ENCODE assay signal across 9 cellular contexts in genomic region chr22:42075277-42075676, GRCh38. TPM values are rescaled to one million over a fixed set of nuclear protein-coding genes. Genes with fewer than 3 reads are reported as not detected.
DNase-seq lines count a peak whose midpoint lies in the region; ATAC-seq, FAIRE-seq and TF ChIP-seq lines count a peak whose summit lies in the region.
"Had no signal": no experiment of that assay in that cellular context is flagged by ENCODE, and none has a peak within 500 bp of the region (broad histone marks: within the 10 kb centered on the region; RNA-seq: fewer than 3 reads in every experiment).

No MANE protein-coding gene starts in this region.

- H3K27me3 Mint-ChIP-seq in effector memory CD8-positive, alpha-beta T cell: no peaks in the 10 kb centered on the region
- H3K27me3 Mint-ChIP-seq in neural crest cell (ENCODE audit: low read depth): no peaks in the 10 kb centered on the region

- peak overlapping the region; percentile 69 for H3K27ac ChIP-seq in right cardiac atrium (ENCODE audit: low read length)

- no peaks in the 10 kb centered on the region for H3K27me3 ChIP-seq in right cardiac atrium (ENCODE audit: control insufficient read depth, insufficient read depth)

- H3K9me3 ChIP-seq in right cardiac atrium (ENCODE audit: control insufficient read depth, low read length): no peaks in the 10 kb centered on the region

- no peak for TF ChIP-seq POLR2A in erythroblast (IDR thresholded peaks at IDR 0.05; ENCODE audit: low read length)
- TF ChIP-seq POLR2A in GM12892 (IDR thresholded peaks at IDR 0.05; ENCODE audit: low read depth, low read length): no peak

- no peaks in the 10 kb centered on the region for H3K9me3 Mint-ChIP-seq in effector memory CD8-positive, alpha-beta T cell
- no peaks in the 10 kb centered on the region for H3K9me3 Mint-ChIP-seq in neural crest cell

- H3K4me1 ChIP-seq in right cardiac atrium (ENCODE audit: control insufficient read depth, insufficient read depth, low read length): peaks cover 5% of the 10 kb centered on the region

- DNase-seq in right cardiac atrium: no peak
- DNase-seq in cardiac septum (ENCODE audit: low spot score): no peak
- DNase-seq in effector memory CD8-positive, alpha-beta T cell: no peak
- no peak for DNase-seq in neural crest cell (ENCODE audit: low read depth, low spot score)
- no peak for DNase-seq in erythroblast (lab: John Stamatoyannopoulos, UW)
- no peak for DNase-seq in GM12892 (ENCODE audit: insufficient read length)
- DNase-seq in NCI-H2029 (lab: John Stamatoyannopoulos, UW): no peak
- DNase-seq: NCI-H187 had no signal

- H3K4me3 Mint-ChIP-seq in effector memory CD8-positive, alpha-beta T cell: peak overlapping the region in 1 of 2 donors; percentile 50
- H3K4me3 Mint-ChIP-seq in neural crest cell: peak overlapping the region; percentile 64

- no peak overlapping the region for H3K4me3 ChIP-seq in right cardiac atrium (ENCODE audit: low read length)

- intact Hi-C loops in right cardiac atrium (cut with DNase I) (no loop called here), cardiac septum (cut with DNase I) (loop anchor here (10.0 kb wide), 1 partner anchor 390 kb away; the partner anchor contains the start of gene SNU13)

- ATAC-seq in right cardiac atrium: no peak
- no peak for ATAC-seq in effector memory CD8-positive, alpha-beta T cell (replicated peaks)
- ATAC-seq in HG02642 (IDR thresholded peaks at IDR 0.05; ENCODE audit: poor library complexity, unreplicated experiment): no peak

- FAIRE-seq in GM12892 (lab: Jason Lieb, UNC): no peak

- no peak for TF ChIP-seq CTCF in neural crest cell (conservative IDR thresholded peaks at IDR 0.05)

- peaks cover 21% of the 10 kb centered on the region for H3K36me3 Mint-ChIP-seq in effector memory CD8-positive, alpha-beta T cell (ENCODE audit: insufficient read depth)
- H3K36me3 Mint-ChIP-seq in neural crest cell (ENCODE audit: low read depth): no peaks in the 10 kb centered on the region

- whole genome bisulfite sequencing in right cardiac atrium: 94% methylated on average over 3 of the region's 3 CpGs

- peaks cover 30 to 32% of the 10 kb centered on the region in 2 donors for H3K4me1 Mint-ChIP-seq in effector memory CD8-positive, alpha-beta T cell (ENCODE audit: low read depth in 2 of 2)
- peaks cover 35% of the 10 kb centered on the region for H3K4me1 Mint-ChIP-seq in neural crest cell

- peak overlapping the region; percentile 26 to 78 for H3K27ac Mint-ChIP-seq in effector memory CD8-positive, alpha-beta T cell
- H3K27ac Mint-ChIP-seq in neural crest cell (ENCODE audit: unreplicated experiment): no peak overlapping the region

RNA-seq across cellular contexts. Expression of gene PHETA2, which starts 1.2 kb away (rescaled TPM):
- total RNA-seq in right cardiac atrium (10 to 100 TPM in 1 of 4 donors, 1 to 10 TPM in 3; 7.4 to 11.5 (median 7.9) TPM), cardiac septum (4.5 TPM), neural crest cell (1.3 and 1.5 TPM in 2 replicates)
- 6.4 TPM for polyA plus RNA-seq in right cardiac atrium
- 1.9 TPM for polyA plus RNA-seq in GM12892 (2012; ENCODE audit: missing spikeins)

RNA-seq across cellular contexts. Expression of gene SMDT1, which starts 4.2 kb away (rescaled TPM):
- total RNA-seq in right cardiac atrium (100 to 1,000 TPM; 124 to 190 (median 153) TPM), cardiac septum (123 TPM), neural crest cell (65.7 and 70.9 TPM in 2 replicates)
- 188 TPM for polyA plus RNA-seq in right cardiac atrium
- 91.4 TPM for polyA plus RNA-seq in GM12892 (2012; ENCODE audit: missing spikeins)

RNA-seq across cellular contexts. Expression of gene NAGA, which starts 4.7 kb away (rescaled TPM):
- total RNA-seq in right cardiac atrium (10 to 100 TPM; 14.6 to 16.3 (median 15.4) TPM), cardiac septum (11.2 TPM), neural crest cell (21.2 and 21.4 TPM in 2 replicates)
- 9.4 TPM for polyA plus RNA-seq in right cardiac atrium
- polyA plus RNA-seq in GM12892 (2012; ENCODE audit: missing spikeins): 19.1 TPM

RNA-seq across cellular contexts. Expression of gene NDUFA6, which starts 15.3 kb away (rescaled TPM):
- 100 to 1,000 TPM; 212 to 255 (median 231) TPM for total RNA-seq in right cardiac atrium
- 467 TPM for polyA plus RNA-seq in right cardiac atrium
- total RNA-seq in cardiac septum: 183 TPM
- 104 and 120 TPM in 2 replicates for total RNA-seq in neural crest cell
- 136 TPM for polyA plus RNA-seq in GM12892 (2012; ENCODE audit: missing spikeins)

RNA-seq across cellular contexts. Expression of gene CYP2D6, which starts 55.3 kb away (rescaled TPM):
- total RNA-seq in right cardiac atrium (under 1 TPM; 0.19 to 0.29 (median 0.23) TPM), cardiac septum (0.35 TPM), neural crest cell (3.5 and 3.7 TPM in 2 replicates)
- 0.29 TPM for polyA plus RNA-seq in right cardiac atrium
- polyA plus RNA-seq in GM12892 (2012; ENCODE audit: missing spikeins): 1.4 TPM
